Comparison of ENCODE assay signal across 8 cellular contexts in the genomic region with DNA sequence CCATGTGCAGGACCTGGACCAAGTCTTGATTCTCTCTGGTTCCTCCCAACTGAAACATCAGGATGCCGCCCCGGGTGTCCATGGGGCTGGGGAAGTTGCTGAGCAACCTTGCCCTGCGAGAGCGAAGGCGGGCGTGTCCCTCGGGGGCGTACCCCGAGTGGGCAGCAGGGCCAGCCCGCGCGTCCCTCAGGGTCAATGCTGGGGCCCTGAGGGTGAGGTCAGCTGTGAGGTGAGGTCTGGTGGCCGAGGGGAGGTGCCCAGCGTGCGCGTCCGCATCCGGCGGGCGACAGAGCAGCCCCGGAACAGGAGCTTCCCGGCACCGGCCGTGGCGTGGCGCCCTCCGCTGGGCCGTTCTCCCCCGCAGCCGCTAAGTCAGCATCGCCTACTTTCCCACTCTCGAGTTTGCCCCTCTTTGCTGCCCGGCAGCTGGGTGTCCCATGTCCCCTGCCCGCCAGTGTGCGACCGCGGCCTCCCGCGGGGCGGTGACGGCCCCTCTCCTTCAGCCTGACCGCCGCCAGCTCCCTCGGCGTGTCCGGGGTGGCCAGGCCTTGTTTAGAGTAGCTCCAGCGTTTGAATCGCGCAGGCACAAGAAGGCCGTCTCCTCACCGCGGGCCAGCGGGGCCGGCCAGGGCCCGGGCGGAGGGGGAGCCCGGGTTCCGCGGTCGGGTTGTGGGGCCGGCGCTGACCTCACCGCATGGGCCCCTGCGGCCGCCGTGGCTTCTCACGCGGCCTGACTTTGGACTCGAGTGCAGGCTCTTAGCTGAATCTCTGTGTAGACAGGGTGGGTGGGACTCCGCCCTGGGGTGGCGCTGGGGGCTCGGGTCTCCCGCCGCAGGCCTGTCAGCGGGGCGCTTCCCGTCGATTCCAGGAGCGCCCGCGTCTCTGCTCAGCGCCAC. TPM values are rescaled to one million over a fixed set of nuclear protein-coding genes. Genes with fewer than 3 reads are reported as not detected.
DNase-seq lines count a peak whose midpoint lies in the region; ATAC-seq and TF ChIP-seq lines count a peak whose summit lies in the region.

No MANE protein-coding gene starts in this region.

- peak overlapping the region; percentile 84 for H3K27ac ChIP-seq in prostate gland

- H3K4me3 ChIP-seq in prostate gland: peak overlapping the region; percentile 39 to 51

- WGBS in prostate gland: 2% methylated on average over 51 of the region's 82 CpGs

- H3K4me1 ChIP-seq in prostate gland (replicated peaks): no peaks in the 10 kb centered on the region

- in situ Hi-C loops in SK-MEL-5 (cut with HindIII; ENCODE audit: low pct_unique_long_range_greater_than_20kb, low sequenced_read_pairs): no loop called here

- TF ChIP-seq POLR2A in prostate gland (IDR thresholded peaks at IDR 0.05): peak; percentile 24

- no peaks in the 10 kb centered on the region for H3K27me3 ChIP-seq in prostate gland (replicated peaks; ENCODE audit: insufficient read depth)

- peak; percentile 46 for DNase-seq in 8988T
- peak; percentile 59 for DNase-seq in SK-MEL-5 (ENCODE audit: low read depth, low spot score)
- peak; percentile 76 for DNase-seq in astrocyte of the hippocampus (ENCODE audit: low read depth, low spot score)
- peak in 43 of 51 donors; percentile 11 to 80 (median 48) for DNase-seq in hypothalamus (lab: John Stamatoyannopoulos, UW)
- DNase-seq in prostate gland (ENCODE audit: low spot score): peak; percentile 37
- DNase-seq in NCI-H1048 (lab: John Stamatoyannopoulos, UW): no peak

- ATAC-seq in GM18861 (IDR thresholded peaks at IDR 0.05; ENCODE audit: unreplicated experiment) (peak; percentile 64), HG03139 (IDR thresholded peaks at IDR 0.05; ENCODE audit: unreplicated experiment) (peak; percentile 52)

- no peaks in the 10 kb centered on the region for H3K9me3 ChIP-seq in prostate gland

- H3K36me3 ChIP-seq in prostate gland: no peaks in the 10 kb centered on the region

- intact Hi-C loops in prostate gland (cut with DNase I): loop anchor here (5.0 to 10.0 kb wide), 3 partner anchors 34 to 927 kb away; a partner anchor contains a TSS

- TF ChIP-seq CTCF in prostate gland (IDR thresholded peaks at IDR 0.05): peak in 3 of 4 experiments; percentile 27 to 52 (median 42)

RNA-seq across cellular contexts. Expression of a gene that starts 33.0 kb away (rescaled TPM):
- 16.0 and 16.2 TPM in 2 replicates for total RNA-seq in SK-MEL-5 (2014; rRNA removed; shearing (Covaris generic))
- 10.9 and 14.4 TPM in 2 replicates for polyA plus RNA-seq in SK-MEL-5 (2015; cell fraction: cytosol; rRNA removed)
- 3.8 and 4.5 TPM in 2 replicates for polyA plus RNA-seq in SK-MEL-5 (2015; cell fraction: nucleus; rRNA removed)
- total RNA-seq in prostate gland: 1 to 10 TPM in 1 of 2 donors, under 1 TPM in 1; 0.59 to 5.2 TPM
